In the genomic region with DNA sequence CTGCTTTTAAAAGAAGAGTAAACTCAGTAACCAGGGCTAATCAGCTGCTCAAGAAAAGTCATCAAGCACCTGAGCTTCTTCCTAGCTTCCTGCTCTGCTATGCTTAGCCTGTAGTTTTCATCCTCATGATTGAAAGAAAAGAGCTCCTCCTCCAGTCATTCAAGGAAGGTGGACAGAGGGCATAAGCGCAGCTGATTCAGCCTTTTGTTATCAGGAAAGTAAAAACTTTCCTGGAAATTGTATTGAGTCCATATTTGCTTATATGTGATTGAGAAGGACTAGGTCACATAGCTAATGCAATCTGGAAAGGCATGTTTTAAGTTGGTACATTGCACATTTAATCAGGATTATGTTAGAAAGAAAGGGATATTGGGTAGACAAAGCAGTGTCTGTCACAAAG, we compare ENCODE assay signal across 14 cellular contexts.
"Had no signal": no experiment of that assay in that cellular context is flagged by ENCODE, and none has a peak within 500 bp of the region (broad histone marks: within the 10 kb centered on the region; RNA-seq: fewer than 3 reads in every experiment).

No MANE protein-coding gene starts in this region.

- H3K9me3 ChIP-seq: esophagus squamous epithelium, gastroesophageal sphincter had no signal

- ATAC-seq: effector memory CD8-positive, alpha-beta T cell; gastroesophageal sphincter; left ventricle myocardium superior; naive thymus-derived CD4-positive, alpha-beta T cell; sciatic nerve had no signal

- H3K27me3 ChIP-seq: esophagus squamous epithelium, gastroesophageal sphincter had no signal

- H3K4me1 ChIP-seq: gastroesophageal sphincter had no signal

- H3K4me3 ChIP-seq: esophagus squamous epithelium, gastroesophageal sphincter, lung had no signal

- H3K36me3 ChIP-seq: esophagus squamous epithelium, gastroesophageal sphincter had no signal

- H3K27ac ChIP-seq: gastroesophageal sphincter had no signal

- DNase-seq: effector memory CD8-positive, alpha-beta T cell; esophagus squamous epithelium; foreskin fibroblast; glutamatergic neuron; immature natural killer cell; left ventricle myocardium superior; mesenchymal stem cell; naive thymus-derived CD4-positive, alpha-beta T cell; nephron progenitor cell; stimulated activated naive CD4-positive, alpha-beta T cell; trophoblast cell had no signal
